7 cellular contexts compared by ENCODE assay signal in genomic region chr2:95948039-95948438, GRCh38. TPM values are rescaled to one million over a fixed set of nuclear protein-coding genes. Genes with fewer than 3 reads are reported as not detected.
DNase-seq lines count a peak whose midpoint lies in the region; FAIRE-seq and TF ChIP-seq lines count a peak whose summit lies in the region.
"Not testable (repeated sequence)": the region's sequence is repeated elsewhere in the genome, so short reads cannot be mapped to it uniquely, and the experiment has no call there.

No MANE protein-coding gene starts in this region.

- FAIRE-seq in A204.1 (lab: Jason Lieb, UNC) (peak; percentile 86), RCC 7860 (lab: Jason Lieb, UNC) (peak; percentile 67), kidney (lab: Jason Lieb, UNC) (peak; percentile 94)
- not testable (repeated sequence) for FAIRE-seq in bronchial epithelial cell (lab: Jason Lieb, UNC)

- intact Hi-C loops in kidney (cut with DNase I) = not testable (repeated sequence)

- H3K4me1 ChIP-seq in kidney (ENCODE audit: control insufficient read depth in 1 of 2, insufficient read depth in 1 of 2, low read depth in 1 of 2, low read length in 2 of 2) = not testable (repeated sequence)

- H3K9me3 ChIP-seq in kidney (ENCODE audit: control insufficient read depth in 1 of 2, low read length in 2 of 2) = not testable (repeated sequence)

- peak; percentile 71 for DNase-seq in HCEC 1CT
- not testable (repeated sequence) for DNase-seq in RCC 7860 (ENCODE audit: low spot score); kidney
- peak; percentile 31 for DNase-seq in bronchial epithelial cell (ENCODE audit: low read depth)
- DNase-seq in epithelial cell of esophagus (ENCODE audit: low read depth) = peak; percentile 2
- peak; percentile 65 for DNase-seq in fibroblast of the aortic adventitia (ENCODE audit: low read depth)

- not testable (repeated sequence) for H3K4me3 ChIP-seq in bronchial epithelial cell (ENCODE audit: low read depth, low read length); epithelial cell of esophagus (ENCODE audit: low read length); fibroblast of the aortic adventitia (ENCODE audit: low read depth, low read length); kidney (ENCODE audit: low read length in 2 of 2)

- not testable (repeated sequence) for H3K27me3 ChIP-seq in bronchial epithelial cell (ENCODE audit: control insufficient read depth, insufficient read depth, low read length)

- TF ChIP-seq CTCF in bronchial epithelial cell (IDR thresholded peaks at IDR 0.05; ENCODE audit: insufficient read depth, low read length, severe bottlenecking); epithelial cell of esophagus (IDR thresholded peaks at IDR 0.05; ENCODE audit: insufficient read depth, low read depth, low read length, missing control alignments); fibroblast of the aortic adventitia (IDR thresholded peaks at IDR 0.05; ENCODE audit: insufficient read depth, low read length); kidney (IDR thresholded peaks at IDR 0.05; ENCODE audit: borderline replicate concordance, extremely low read depth, insufficient read depth): not testable (repeated sequence)

- H3K9ac ChIP-seq in kidney (ENCODE audit: low read length in 2 of 2) = not testable (repeated sequence)

- H3K36me3 ChIP-seq in bronchial epithelial cell (ENCODE audit: control insufficient read depth, insufficient read depth, low read length); kidney (ENCODE audit: control insufficient read depth in 1 of 2, insufficient read depth in 2 of 2, low read length in 2 of 2): not testable (repeated sequence)

- not testable (repeated sequence) for H3K27ac ChIP-seq in kidney (ENCODE audit: low read depth in 2 of 2, low read length in 2 of 2)

RNA-seq across cellular contexts. Expression of gene ANKRD36C, which starts 43.6 kb away (rescaled TPM):
- total RNA-seq in bronchial epithelial cell = 8.8 and 11.6 TPM in 2 replicates
- total RNA-seq in fibroblast of the aortic adventitia (ENCODE audit: low replicate concordance) = 69.1 and 94.5 TPM in 2 replicates
- total RNA-seq in kidney = 26.2 TPM
- polyA plus RNA-seq in kidney (ENCODE audit: insufficient read depth, low read depth, low replicate concordance) = 0.15 TPM
